Comparison of ENCODE assay signal across 2 cellular contexts in genomic region chr14:20334017-20334416, GRCh38.
TF ChIP-seq lines count a peak whose summit lies in the region.

No MANE protein-coding gene starts in this region.

TF ChIP-seq in GM23338, 12 proteins besides CTCF, POLR2A, EP300 and RAD21:
- TF ChIP-seq ZNF114 (CRISPR knock-in tag; IDR thresholded peaks at IDR 0.05) (no peak), EZH2 (IDR thresholded peaks at IDR 0.05; ENCODE audit: low read depth, unreplicated experiment) (no peak), CREB1 (CRISPR knock-in tag; IDR thresholded peaks at IDR 0.05; ENCODE audit: low read depth) (no peak), NANOG (IDR thresholded peaks at IDR 0.05; ENCODE audit: borderline replicate concordance) (no peak), STAT1 (IDR thresholded peaks at IDR 0.05; ENCODE audit: unreplicated experiment) (no peak), ZNF331 (CRISPR knock-in tag; IDR thresholded peaks at IDR 0.05; ENCODE audit: low read depth) (no peak), POLR2AphosphoS5 (IDR thresholded peaks at IDR 0.05; ENCODE audit: low read depth) (no peak), ETS1 (IDR thresholded peaks at IDR 0.05) (no peak), ZNF462 (CRISPR knock-in tag; IDR thresholded peaks at IDR 0.05) (no peak), JUNB (IDR thresholded peaks at IDR 0.05; ENCODE audit: unreplicated experiment) (no peak), EZH2phosphoT487 (IDR thresholded peaks at IDR 0.05; ENCODE audit: unreplicated experiment) (no peak)
- TF ChIP-seq, protein P1, sequence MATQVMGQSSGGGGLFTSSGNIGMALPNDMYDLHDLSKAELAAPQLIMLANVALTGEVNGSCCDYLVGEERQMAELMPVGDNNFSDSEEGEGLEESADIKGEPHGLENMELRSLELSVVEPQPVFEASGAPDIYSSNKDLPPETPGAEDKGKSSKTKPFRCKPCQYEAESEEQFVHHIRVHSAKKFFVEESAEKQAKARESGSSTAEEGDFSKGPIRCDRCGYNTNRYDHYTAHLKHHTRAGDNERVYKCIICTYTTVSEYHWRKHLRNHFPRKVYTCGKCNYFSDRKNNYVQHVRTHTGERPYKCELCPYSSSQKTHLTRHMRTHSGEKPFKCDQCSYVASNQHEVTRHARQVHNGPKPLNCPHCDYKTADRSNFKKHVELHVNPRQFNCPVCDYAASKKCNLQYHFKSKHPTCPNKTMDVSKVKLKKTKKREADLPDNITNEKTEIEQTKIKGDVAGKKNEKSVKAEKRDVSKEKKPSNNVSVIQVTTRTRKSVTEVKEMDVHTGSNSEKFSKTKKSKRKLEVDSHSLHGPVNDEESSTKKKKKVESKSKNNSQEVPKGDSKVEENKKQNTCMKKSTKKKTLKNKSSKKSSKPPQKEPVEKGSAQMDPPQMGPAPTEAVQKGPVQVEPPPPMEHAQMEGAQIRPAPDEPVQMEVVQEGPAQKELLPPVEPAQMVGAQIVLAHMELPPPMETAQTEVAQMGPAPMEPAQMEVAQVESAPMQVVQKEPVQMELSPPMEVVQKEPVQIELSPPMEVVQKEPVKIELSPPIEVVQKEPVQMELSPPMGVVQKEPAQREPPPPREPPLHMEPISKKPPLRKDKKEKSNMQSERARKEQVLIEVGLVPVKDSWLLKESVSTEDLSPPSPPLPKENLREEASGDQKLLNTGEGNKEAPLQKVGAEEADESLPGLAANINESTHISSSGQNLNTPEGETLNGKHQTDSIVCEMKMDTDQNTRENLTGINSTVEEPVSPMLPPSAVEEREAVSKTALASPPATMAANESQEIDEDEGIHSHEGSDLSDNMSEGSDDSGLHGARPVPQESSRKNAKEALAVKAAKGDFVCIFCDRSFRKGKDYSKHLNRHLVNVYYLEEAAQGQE (IDR thresholded peaks at IDR 0.05; ENCODE audit: unreplicated experiment), result no peak

TF ChIP-seq in GM12878, 131 proteins besides CTCF, POLR2A, EP300 and RAD21:
- TF ChIP-seq ZZZ3 (IDR thresholded peaks at IDR 0.05; ENCODE audit: control insufficient read depth, insufficient read length, low read depth), result no peak
- TF ChIP-seq IRF4 (IDR thresholded peaks at IDR 0.05; ENCODE audit: low read depth, low read length), result no peak
- no peak for TF ChIP-seq MXI1 (IDR thresholded peaks at IDR 0.05; ENCODE audit: low read depth, low read length)
- TF ChIP-seq MAX (IDR thresholded peaks at IDR 0.05; ENCODE audit: low read depth, low read length), result no peak
- no peak for TF ChIP-seq ZNF207 (IDR thresholded peaks at IDR 0.05; ENCODE audit: borderline replicate concordance)
- TF ChIP-seq MYB (IDR thresholded peaks at IDR 0.05; ENCODE audit: borderline replicate concordance, low read depth, low read length), result no peak
- no peak for TF ChIP-seq ZNF384 (IDR thresholded peaks at IDR 0.05; ENCODE audit: borderline replicate concordance, low read depth, low read length)
- TF ChIP-seq NRF1 (conservative IDR thresholded peaks at IDR 0.05; ENCODE audit: low read depth, low read length), result no peak
- no peak for TF ChIP-seq CHD2 (IDR thresholded peaks at IDR 0.05; ENCODE audit: borderline replicate concordance, low read depth, low read length)
- no peak for TF ChIP-seq TCF3 (IDR thresholded peaks at IDR 0.05; ENCODE audit: borderline replicate concordance, insufficient read depth, low read depth, low read length)
- TF ChIP-seq STAT1 (conservative IDR thresholded peaks at IDR 0.05), result no peak
- no peak for TF ChIP-seq ATF7 (IDR thresholded peaks at IDR 0.05; ENCODE audit: low read depth)
- no peak for TF ChIP-seq E2F4 (IDR thresholded peaks at IDR 0.05; ENCODE audit: low read depth, low read length)
- TF ChIP-seq, protein P2, sequence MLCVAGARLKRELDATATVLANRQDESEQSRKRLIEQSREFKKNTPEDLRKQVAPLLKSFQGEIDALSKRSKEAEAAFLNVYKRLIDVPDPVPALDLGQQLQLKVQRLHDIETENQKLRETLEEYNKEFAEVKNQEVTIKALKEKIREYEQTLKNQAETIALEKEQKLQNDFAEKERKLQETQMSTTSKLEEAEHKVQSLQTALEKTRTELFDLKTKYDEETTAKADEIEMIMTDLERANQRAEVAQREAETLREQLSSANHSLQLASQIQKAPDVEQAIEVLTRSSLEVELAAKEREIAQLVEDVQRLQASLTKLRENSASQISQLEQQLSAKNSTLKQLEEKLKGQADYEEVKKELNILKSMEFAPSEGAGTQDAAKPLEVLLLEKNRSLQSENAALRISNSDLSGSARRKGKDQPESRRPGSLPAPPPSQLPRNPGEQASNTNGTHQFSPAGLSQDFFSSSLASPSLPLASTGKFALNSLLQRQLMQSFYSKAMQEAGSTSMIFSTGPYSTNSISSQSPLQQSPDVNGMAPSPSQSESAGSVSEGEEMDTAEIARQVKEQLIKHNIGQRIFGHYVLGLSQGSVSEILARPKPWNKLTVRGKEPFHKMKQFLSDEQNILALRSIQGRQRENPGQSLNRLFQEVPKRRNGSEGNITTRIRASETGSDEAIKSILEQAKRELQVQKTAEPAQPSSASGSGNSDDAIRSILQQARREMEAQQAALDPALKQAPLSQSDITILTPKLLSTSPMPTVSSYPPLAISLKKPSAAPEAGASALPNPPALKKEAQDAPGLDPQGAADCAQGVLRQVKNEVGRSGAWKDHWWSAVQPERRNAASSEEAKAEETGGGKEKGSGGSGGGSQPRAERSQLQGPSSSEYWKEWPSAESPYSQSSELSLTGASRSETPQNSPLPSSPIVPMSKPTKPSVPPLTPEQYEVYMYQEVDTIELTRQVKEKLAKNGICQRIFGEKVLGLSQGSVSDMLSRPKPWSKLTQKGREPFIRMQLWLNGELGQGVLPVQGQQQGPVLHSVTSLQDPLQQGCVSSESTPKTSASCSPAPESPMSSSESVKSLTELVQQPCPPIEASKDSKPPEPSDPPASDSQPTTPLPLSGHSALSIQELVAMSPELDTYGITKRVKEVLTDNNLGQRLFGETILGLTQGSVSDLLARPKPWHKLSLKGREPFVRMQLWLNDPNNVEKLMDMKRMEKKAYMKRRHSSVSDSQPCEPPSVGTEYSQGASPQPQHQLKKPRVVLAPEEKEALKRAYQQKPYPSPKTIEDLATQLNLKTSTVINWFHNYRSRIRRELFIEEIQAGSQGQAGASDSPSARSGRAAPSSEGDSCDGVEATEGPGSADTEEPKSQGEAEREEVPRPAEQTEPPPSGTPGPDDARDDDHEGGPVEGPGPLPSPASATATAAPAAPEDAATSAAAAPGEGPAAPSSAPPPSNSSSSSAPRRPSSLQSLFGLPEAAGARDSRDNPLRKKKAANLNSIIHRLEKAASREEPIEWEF (IDR thresholded peaks at IDR 0.05; ENCODE audit: insufficient replicate concordance, low read depth, low read length), result no peak
- no peak for TF ChIP-seq DPF2 (IDR thresholded peaks at IDR 0.05)
- TF ChIP-seq, protein P3, sequence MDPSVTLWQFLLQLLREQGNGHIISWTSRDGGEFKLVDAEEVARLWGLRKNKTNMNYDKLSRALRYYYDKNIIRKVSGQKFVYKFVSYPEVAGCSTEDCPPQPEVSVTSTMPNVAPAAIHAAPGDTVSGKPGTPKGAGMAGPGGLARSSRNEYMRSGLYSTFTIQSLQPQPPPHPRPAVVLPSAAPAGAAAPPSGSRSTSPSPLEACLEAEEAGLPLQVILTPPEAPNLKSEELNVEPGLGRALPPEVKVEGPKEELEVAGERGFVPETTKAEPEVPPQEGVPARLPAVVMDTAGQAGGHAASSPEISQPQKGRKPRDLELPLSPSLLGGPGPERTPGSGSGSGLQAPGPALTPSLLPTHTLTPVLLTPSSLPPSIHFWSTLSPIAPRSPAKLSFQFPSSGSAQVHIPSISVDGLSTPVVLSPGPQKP (IDR thresholded peaks at IDR 0.05; ENCODE audit: low read depth, low read length), result no peak
- TF ChIP-seq CBFB (IDR thresholded peaks at IDR 0.05; ENCODE audit: low read depth), result no peak
- no peak for TF ChIP-seq SMAD5 (IDR thresholded peaks at IDR 0.05; ENCODE audit: low read depth)
- TF ChIP-seq, protein P1 (IDR thresholded peaks at IDR 0.05; ENCODE audit: low read depth, low read length), result no peak
- no peak for TF ChIP-seq RCOR1 (conservative IDR thresholded peaks at IDR 0.05; ENCODE audit: low read depth, low read length)
TF ChIP-seq in GM12878: peak in this region for 0.
